1 cellular context compared by ENCODE assay signal in genomic region chr4:86961103-86961502, GRCh38.
TF ChIP-seq lines count a peak whose summit lies in the region.

No MANE protein-coding gene starts in this region.

TF ChIP-seq in GM23338, 12 proteins besides CTCF, POLR2A, EP300 and RAD21 (continued from another document):
- TF ChIP-seq ZNF462 (CRISPR knock-in tag; IDR thresholded peaks at IDR 0.05) (no peak), STAT1 (IDR thresholded peaks at IDR 0.05; ENCODE audit: unreplicated experiment) (no peak), JUNB (IDR thresholded peaks at IDR 0.05; ENCODE audit: unreplicated experiment) (no peak), ZNF114 (CRISPR knock-in tag; IDR thresholded peaks at IDR 0.05) (no peak), ETS1 (IDR thresholded peaks at IDR 0.05) (no peak), POLR2AphosphoS5 (IDR thresholded peaks at IDR 0.05; ENCODE audit: low read depth) (no peak), EZH2 (IDR thresholded peaks at IDR 0.05; ENCODE audit: low read depth, unreplicated experiment) (no peak), EZH2phosphoT487 (IDR thresholded peaks at IDR 0.05; ENCODE audit: unreplicated experiment) (no peak), ZNF331 (CRISPR knock-in tag; IDR thresholded peaks at IDR 0.05; ENCODE audit: low read depth) (no peak), REST (IDR thresholded peaks at IDR 0.05; ENCODE audit: unreplicated experiment) (no peak), NANOG (IDR thresholded peaks at IDR 0.05; ENCODE audit: borderline replicate concordance) (no peak)
TF ChIP-seq in GM23338: peak in this region for 0.
